Comparison of ENCODE assay signal across 10 cellular contexts in genomic region chr20:56629464-56630085, GRCh38. TPM values are rescaled to one million over a fixed set of nuclear protein-coding genes. Genes with fewer than 3 reads are reported as not detected.
A peak's percentile ranks its signal among the peaks of the same experiment; 100 is the strongest.
DNase-seq lines count a peak whose midpoint lies in the region; TF ChIP-seq lines count a peak whose summit lies in the region.
"Had no signal": no experiment of that assay in that cellular context is flagged by ENCODE, and none has a peak within 500 bp of the region (broad histone marks: within the 10 kb centered on the region; RNA-seq: fewer than 3 reads in every experiment).

No MANE protein-coding gene starts in this region.

- H3K4me1 ChIP-seq in spleen = peaks cover 24 to 53% (median 38%) of the 10 kb centered on the region in 6 donors

- peaks cover 24% of the 10 kb centered on the region for H3K4me1 Mint-ChIP-seq in glutamatergic neuron (ENCODE audit: low read depth, unreplicated experiment)

- no peak for TF ChIP-seq POLR2A in spleen (IDR thresholded peaks at IDR 0.05)

- peak overlapping the region; percentile 91 for H3K4me3 Mint-ChIP-seq in glutamatergic neuron (ENCODE audit: unreplicated experiment)

- H3K9me3 ChIP-seq in spleen = no peaks in the 10 kb centered on the region

- peaks cover 10% of the 10 kb centered on the region for H3K9me3 Mint-ChIP-seq in glutamatergic neuron (ENCODE audit: unreplicated experiment)

- TF ChIP-seq CTCF in RWPE1 (conservative IDR thresholded peaks at IDR 0.05; ENCODE audit: low read depth) = no peak
- TF ChIP-seq CTCF in glutamatergic neuron (IDR thresholded peaks at IDR 0.05; ENCODE audit: partially characterized antibody, unreplicated experiment) = no peak
- TF ChIP-seq CTCF in spleen (IDR thresholded peaks at IDR 0.05 in 8 of 11, conservative IDR thresholded peaks at IDR 0.05 in 3 of 11) = no peak

- H3K36me3 ChIP-seq in spleen = no peaks in the 10 kb centered on the region

- H3K4me3 ChIP-seq in spleen = peak overlapping the region in 7 of 8 donors; percentile 16 to 61 (median 30)

- intact Hi-C loops in spleen (cut with DNase I; ENCODE audit: low total_unique reads) = no loop called here

- peaks cover 12% of the 10 kb centered on the region for H3K27me3 Mint-ChIP-seq in glutamatergic neuron (ENCODE audit: unreplicated experiment)

- H3K27ac ChIP-seq in RWPE1 (peak overlapping the region; percentile 70), spleen (no peak overlapping the region)
- H3K27ac ChIP-seq: 22Rv1 had no signal

- CTCF ChIA-PET in RWPE1 (lab: Yijun Ruan, JAX) = interaction anchor here (0.5 to 1.9 kb wide), 21 partner anchors 20 to 948 kb away, joined by 3 to 18 read pairs (median 4); no protein-coding TSS in a partner anchor

- POLR2A ChIA-PET in RWPE1 (lab: Yijun Ruan, JAX; ENCODE audit: low non-redundant PET) = no interaction called here

- DNase-seq in DMS 273 (lab: John Stamatoyannopoulos, UW; ENCODE audit: unreplicated experiment) (peak; percentile 65), DMS 273 treated with DMSO at 0.1 percent for 48 hours (lab: John Stamatoyannopoulos, UW) (no peak), RWPE1 (ENCODE audit: low spot score) (peak; percentile 48), glutamatergic neuron (peak; percentile 32), spleen (no peak), NCI-H2107 (lab: John Stamatoyannopoulos, UW) (no peak), amygdala (lab: John Stamatoyannopoulos, UW) (no peak), NCI-H1417 treated with DMSO at 0.1 percent for 48 hours (lab: John Stamatoyannopoulos, UW) (no peak)
- DNase-seq: central memory CD4-positive, alpha-beta T cell had no signal

- H3K27ac Mint-ChIP-seq in glutamatergic neuron (ENCODE audit: unreplicated experiment) = peak overlapping the region; percentile 73

- 2 to 3% (median 2%) methylated on average over 36 to 39 of the region's 39 CpGs for WGBS in spleen, 5 donors

- peaks cover 9% of the 10 kb centered on the region for H3K36me3 Mint-ChIP-seq in glutamatergic neuron (ENCODE audit: unreplicated experiment)

- H3K27me3 ChIP-seq in spleen (replicated peaks in 1 of 7) = peaks cover 21 to 100% (median 95%) of the 10 kb centered on the region in 7 donors

RNA-seq across cellular contexts. Expression of gene TFAP2C, which starts 0.5 kb away (rescaled TPM):
- total RNA-seq in glutamatergic neuron (ENCODE audit: unreplicated experiment) = 35.3 TPM
- under 1 TPM in 1 of 7 donors, not detected in 6; 0.16 TPM for total RNA-seq in spleen
- under 1 TPM in 2 of 3 donors, not detected in 1; 0.03 to 0.10 TPM for polyA plus RNA-seq in spleen

Comparison
In these comparisons a context has a peak if more than half of its experiments do, and no peak if none do; other contexts are left out.
1. DNase-seq: peak in DMS 273 (single experiment), RWPE1 (single experiment) and glutamatergic neuron (single experiment); none in DMS 273 treated with DMSO at 0.1 percent for 48 hours (single experiment), spleen (single experiment), NCI-H2107 (single experiment), amygdala (0 of 56) and NCI-H1417 treated with DMSO at 0.1 percent for 48 hours (single experiment).
2. RNA of gene TFAP2C, which starts 0.5 kb away (total RNA-seq): 35.3 TPM in glutamatergic neuron (single experiment); 0.16 TPM in spleen; every median in the first group is over 10 times any median in the second.